21 cellular contexts compared by ENCODE assay signal in genomic region chr3:98782826-98783500, GRCh38. TPM values are rescaled to one million over a fixed set of nuclear protein-coding genes. Genes with fewer than 3 reads are reported as not detected.
A peak's percentile ranks its signal among the peaks of the same experiment; 100 is the strongest.
DNase-seq lines count a peak whose midpoint lies in the region; ATAC-seq and TF ChIP-seq lines count a peak whose summit lies in the region.
"Had no signal": no experiment of that assay in that cellular context is flagged by ENCODE, and none has a peak within 500 bp of the region (broad histone marks: within the 10 kb centered on the region; RNA-seq: fewer than 3 reads in every experiment).

No MANE protein-coding gene starts in this region.

- H3K4me3 ChIP-seq in gastroesophageal sphincter, result no peak overlapping the region
- H3K4me3 ChIP-seq: BLaER1, pancreas, stomach had no signal

- H3K4me1 ChIP-seq in gastroesophageal sphincter, result peaks cover 0 to 30% (median 6%) of the 10 kb centered on the region in 3 donors
- H3K4me1 ChIP-seq: BLaER1 had no signal

- no peak for TF ChIP-seq EP300 in gastroesophageal sphincter (IDR thresholded peaks at IDR 0.05)

- H3K27me3 ChIP-seq in gastroesophageal sphincter, result no peaks in the 10 kb centered on the region
- H3K27me3 ChIP-seq: BLaER1, pancreas, stomach had no signal

- TF ChIP-seq POLR2A in gastroesophageal sphincter (IDR thresholded peaks at IDR 0.05), result no peak

- no peaks in the 10 kb centered on the region for H3K9me3 ChIP-seq in gastroesophageal sphincter
- H3K9me3 ChIP-seq: BLaER1, pancreas, stomach had no signal

- H3K36me3 ChIP-seq in gastroesophageal sphincter, result no peaks in the 10 kb centered on the region
- H3K36me3 ChIP-seq: BLaER1, pancreas had no signal

- in situ Hi-C loops in ACHN (cut with HindIII; ENCODE audit: low pct_ligation_motif_present, low pct_unique_long_range_greater_than_20kb, low sequenced_read_pairs) (no loop called here), SK-MEL-5 (cut with HindIII; ENCODE audit: low pct_unique_long_range_greater_than_20kb, low sequenced_read_pairs) (loop anchor here (25.0 kb wide), 1 partner anchor 171 kb away; no protein-coding TSS in a partner anchor)

- no peak overlapping the region for H3K27ac ChIP-seq in gastroesophageal sphincter
- H3K27ac ChIP-seq: BLaER1 had no signal

- DNase-seq in ACHN (peak; percentile 33), SK-MEL-5 (ENCODE audit: low read depth, low spot score) (peak; percentile 64), left kidney (ENCODE audit: low read depth, low spot score) (peak; percentile 64), COLO829 (ENCODE audit: low spot score) (no peak), NCI-H1092 treated with DMSO at 0.1 percent for 48 hours (lab: John Stamatoyannopoulos, UW) (no peak), NCI-H2171 (lab: John Stamatoyannopoulos, UW) (no peak)
- DNase-seq: activated naive CD4-positive, alpha-beta T cell treated with anti-CD3 and anti-CD28 coated beads, Interleukin-2, amount 10 ng/mL, durations not matched to agents 7 days and 5 days; effector memory CD8-positive, alpha-beta T cell; head of caudate nucleus; HFFc6; naive B cell; NCI-H1417; NCI-H526 treated with DMSO at 0.1 percent for 48 hours; pancreas; SHP77 treated with DMSO at 0.1 percent for 48 hours; stimulated activated CD4-positive, alpha-beta T cell treated with anti-CD3 and anti-CD28 coated beads, Interleukin-2, amount 100 ng/mL, for 48 hours; stomach; T-helper 1 cell had no signal

- WGBS in gastroesophageal sphincter (ENCODE audit: low coverage in 1 of 2), 2 donors, result 93% methylated on average over 5 to 8 of the region's 8 CpGs

- TF ChIP-seq CTCF in gastroesophageal sphincter (IDR thresholded peaks at IDR 0.05), result no peak

- ATAC-seq in HG02852 (IDR thresholded peaks at IDR 0.05; ENCODE audit: unreplicated experiment) (peak; percentile 50), gastroesophageal sphincter (no peak)
- ATAC-seq: effector memory CD8-positive, alpha-beta T cell; pancreas had no signal

RNA-seq across cellular contexts. Expression of gene ST3GAL6, which starts 19.8 kb away (rescaled TPM):
- total RNA-seq in SK-MEL-5 (2014; rRNA removed; shearing (Covaris generic)), result 254 and 271 TPM in 2 replicates
- 125 and 141 TPM in 2 replicates for polyA plus RNA-seq in SK-MEL-5 (2015; cell fraction: cytosol; rRNA removed)
- 284 and 324 TPM in 2 replicates for polyA plus RNA-seq in SK-MEL-5 (2015; cell fraction: nucleus; rRNA removed)
- total RNA-seq in gastroesophageal sphincter, result 10 to 100 TPM in 1 of 4 donors, 1 to 10 TPM in 3; 4.4 to 21.2 (median 7.4) TPM
- total RNA-seq: HFFc6 had no signal

Comparison
In these comparisons a context has a peak if more than half of its experiments do, and no peak if none do; other contexts are left out.
1. DNase-seq: peak in ACHN (single experiment), SK-MEL-5 (single experiment) and left kidney (single experiment); none in COLO829 (single experiment), NCI-H1092 treated with DMSO at 0.1 percent for 48 hours (single experiment) and NCI-H2171 (single experiment).
2. RNA of gene ST3GAL6, which starts 19.8 kb away (total RNA-seq): 254 to 271 TPM in SK-MEL-5; 4.4 to 21.2 TPM in gastroesophageal sphincter; every median in the first group is over 10 times any median in the second.